19 cellular contexts compared by ENCODE assay signal in the genomic region with DNA sequence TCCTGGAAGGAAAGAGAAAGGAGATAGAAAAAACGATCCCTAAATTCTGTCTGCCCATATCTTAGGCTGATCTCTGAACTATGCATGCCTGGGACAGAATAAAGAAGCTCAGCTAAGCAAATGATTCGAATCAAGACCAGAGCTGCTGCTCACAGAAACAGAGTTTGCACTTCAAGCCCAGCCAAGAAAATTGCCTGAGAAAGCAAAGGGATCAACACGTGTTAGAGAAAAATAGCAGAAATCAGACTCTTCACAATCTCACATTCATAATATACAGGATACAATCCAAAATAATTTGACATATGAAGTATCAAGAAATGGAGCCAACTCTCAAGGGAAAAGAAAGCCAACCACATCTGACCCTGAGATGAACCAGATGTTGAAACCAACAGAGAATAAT.
"Had no signal": no experiment of that assay in that cellular context is flagged by ENCODE, and none has a peak within 500 bp of the region (broad histone marks: within the 10 kb centered on the region; RNA-seq: fewer than 3 reads in every experiment).

No MANE protein-coding gene starts in this region.

- H3K4me3 Mint-ChIP-seq: activated CD4-positive, alpha-beta memory T cell treated with anti-CD3 and anti-CD28 coated beads, Interleukin-2, amount 10 ng/mL, durations not matched to agents 7 days and 5 days; activated naive CD4-positive, alpha-beta T cell treated with anti-CD3 and anti-CD28 coated beads, Interleukin-2, amount 10 ng/mL, durations not matched to agents 7 days and 5 days; activated T-cell treated with anti-CD3 and anti-CD28 coated beads, Interleukin-2, amount 50 U/mL, for 24 hours; naive B cell; WTC11 had no signal

- H3K9me3 ChIP-seq: colonic mucosa, esophagus muscularis mucosa, pancreas, tibial nerve, vagina had no signal

- ATAC-seq: pancreas, WTC11 had no signal

- H3K9me3 Mint-ChIP-seq: activated CD4-positive, alpha-beta memory T cell treated with anti-CD3 and anti-CD28 coated beads, Interleukin-2, amount 10 ng/mL, durations not matched to agents 7 days and 5 days; activated naive CD4-positive, alpha-beta T cell treated with anti-CD3 and anti-CD28 coated beads, Interleukin-2, amount 10 ng/mL, durations not matched to agents 7 days and 5 days; activated T-cell treated with anti-CD3 and anti-CD28 coated beads, Interleukin-2, amount 50 U/mL, for 24 hours had no signal

- H3K36me3 ChIP-seq: colonic mucosa, esophagus muscularis mucosa, pancreas, tibial nerve, vagina had no signal

- DNase-seq: activated CD4-positive, alpha-beta memory T cell treated with anti-CD3 and anti-CD28 coated beads, Interleukin-2, amount 10 ng/mL, durations not matched to agents 7 days and 5 days; activated CD4-positive, alpha-beta T cell treated with anti-CD3 and anti-CD28 coated beads for 4 hours; activated naive CD4-positive, alpha-beta T cell treated with anti-CD3 and anti-CD28 coated beads, Interleukin-2, amount 10 ng/mL, durations not matched to agents 7 days and 5 days; activated T-cell treated with anti-CD3 and anti-CD28 coated beads, Interleukin-2, amount 50 U/mL, for 24 hours; caudate nucleus; colonic mucosa; glutamatergic neuron; kidney glomerular epithelial cell; naive B cell; pancreas; stimulated activated CD4-positive, alpha-beta T cell treated with anti-CD3 and anti-CD28 coated beads, Interleukin-4, amount 100 ng/mL, for 24 hours; stimulated activated naive CD4-positive, alpha-beta T cell; substantia nigra; SW 1271 had no signal

- H3K27me3 ChIP-seq: colonic mucosa, esophagus muscularis mucosa, pancreas, tibial nerve, vagina had no signal

- H3K4me1 Mint-ChIP-seq: activated CD4-positive, alpha-beta memory T cell treated with anti-CD3 and anti-CD28 coated beads, Interleukin-2, amount 10 ng/mL, durations not matched to agents 7 days and 5 days; activated naive CD4-positive, alpha-beta T cell treated with anti-CD3 and anti-CD28 coated beads, Interleukin-2, amount 10 ng/mL, durations not matched to agents 7 days and 5 days; naive B cell had no signal

- H3K4me1 ChIP-seq: colonic mucosa, pancreas had no signal

- H3K27ac Mint-ChIP-seq: activated CD4-positive, alpha-beta memory T cell treated with anti-CD3 and anti-CD28 coated beads, Interleukin-2, amount 10 ng/mL, durations not matched to agents 7 days and 5 days; activated naive CD4-positive, alpha-beta T cell treated with anti-CD3 and anti-CD28 coated beads, Interleukin-2, amount 10 ng/mL, durations not matched to agents 7 days and 5 days; activated T-cell treated with anti-CD3 and anti-CD28 coated beads, Interleukin-2, amount 50 U/mL, for 24 hours; naive B cell; WTC11 had no signal

- H3K27ac ChIP-seq: colonic mucosa, pancreas, skin epidermis, tibial nerve, vagina had no signal

- H3K36me3 Mint-ChIP-seq: activated naive CD4-positive, alpha-beta T cell treated with anti-CD3 and anti-CD28 coated beads, Interleukin-2, amount 10 ng/mL, durations not matched to agents 7 days and 5 days; naive B cell; WTC11 had no signal

- H3K4me3 ChIP-seq: colonic mucosa, esophagus muscularis mucosa, pancreas, skin epidermis, tibial nerve, vagina had no signal
